Comparison of ENCODE assay signal across 13 cellular contexts in the genomic region with DNA sequence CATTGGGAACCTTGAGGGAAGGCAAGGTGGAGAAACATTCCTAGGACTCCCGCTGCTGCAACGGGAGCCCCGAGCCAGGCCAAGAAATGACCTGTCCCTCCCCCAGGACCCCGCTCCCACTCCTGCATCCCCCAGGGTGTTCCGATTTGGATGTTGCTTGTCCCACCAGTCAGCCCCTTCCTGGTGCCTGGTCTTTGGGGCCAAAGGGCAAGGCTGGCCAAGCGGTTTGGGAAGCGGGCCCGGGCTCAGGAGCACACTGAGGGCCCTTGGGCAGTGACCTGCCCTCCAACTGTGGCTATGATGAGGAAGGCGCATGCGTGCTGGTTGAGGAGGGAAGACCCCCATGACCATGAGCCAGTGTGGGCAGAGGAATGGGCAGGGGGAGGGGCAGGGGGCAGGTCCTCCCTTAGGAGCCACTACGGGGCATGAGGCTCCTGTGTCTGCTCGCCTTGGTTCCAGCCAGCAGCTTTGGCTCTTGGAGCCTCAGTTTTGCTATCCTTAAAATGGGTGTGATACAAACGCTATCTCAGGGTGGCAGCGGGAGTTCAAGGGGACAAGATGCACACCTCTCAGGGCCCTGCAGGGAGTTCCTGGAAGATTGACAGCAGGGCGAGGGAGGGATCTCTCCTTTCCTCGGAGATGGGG. TPM values are rescaled to one million over a fixed set of nuclear protein-coding genes. Genes with fewer than 3 reads are reported as not detected.
DNase-seq lines count a peak whose midpoint lies in the region; ATAC-seq and TF ChIP-seq lines count a peak whose summit lies in the region.
"Had no signal": no experiment of that assay in that cellular context is flagged by ENCODE, and none has a peak within 500 bp of the region (broad histone marks: within the 10 kb centered on the region; RNA-seq: fewer than 3 reads in every experiment).

No MANE protein-coding gene starts in this region.

- H2AFZ ChIP-seq in neural progenitor cell (replicated peaks) = peak overlapping the region; percentile 0

- H3K9ac ChIP-seq in adipocyte (ENCODE audit: low read length) (peak overlapping the region; percentile 81), neural progenitor cell (no peak overlapping the region)

- no peak for DNase-seq in adipocyte (ENCODE audit: low read depth)
- no peak for DNase-seq in heart left ventricle
- DNase-seq in neural progenitor cell (ENCODE audit: low spot score) = no peak
- DNase-seq in tibial artery = no peak
- no peak for DNase-seq in RPMI8226
- no peak for DNase-seq in activated T-helper 1 cell treated with anti-CD3 and anti-CD28 coated beads, Interleukin-12 subunit alpha, Interleukin-12 subunit beta, Interleukin-2, Interleukin-4 antibody, amounts not matched to agents 30 ng/mL and 10 ng/mL and 1 ng/mL, durations not matched to agents 14 hours and 24 hours and 36 hours (ENCODE audit: low spot score)
- DNase-seq: activated CD4-positive, CD25-positive, alpha-beta regulatory T cell; activated T-cell treated with anti-CD3 and anti-CD28 coated beads, Interleukin-2, amount 50 U/mL, for 1 hour; CD4-positive, alpha-beta memory T cell; naive thymus-derived CD4-positive, alpha-beta T cell; NCI-H1436 had no signal

- no peaks in the 10 kb centered on the region for H4K20me1 ChIP-seq in neural progenitor cell (ENCODE audit: low read depth)

- TF ChIP-seq CTCF in heart left ventricle (IDR thresholded peaks at IDR 0.05) (no peak), neural progenitor cell (IDR thresholded peaks at IDR 0.05) (no peak), tibial artery (IDR thresholded peaks at IDR 0.05) (no peak)

- peaks cover 4% of the 10 kb centered on the region for H3K9me3 Mint-ChIP-seq in neural progenitor cell
- H3K9me3 Mint-ChIP-seq in activated T-helper 1 cell treated with anti-CD3 and anti-CD28 coated beads, Interleukin-12 subunit alpha, Interleukin-12 subunit beta, Interleukin-2, Interleukin-4 antibody, amounts not matched to agents 30 ng/mL and 10 ng/mL and 1 ng/mL, durations not matched to agents 14 hours and 24 hours and 36 hours = peaks cover 9% of the 10 kb centered on the region
- H3K9me3 Mint-ChIP-seq: CD4-positive, alpha-beta memory T cell had no signal

- H3K36me3 Mint-ChIP-seq in neural progenitor cell = no peaks in the 10 kb centered on the region
- H3K36me3 Mint-ChIP-seq in activated T-helper 1 cell treated with anti-CD3 and anti-CD28 coated beads, Interleukin-12 subunit alpha, Interleukin-12 subunit beta, Interleukin-2, Interleukin-4 antibody, amounts not matched to agents 30 ng/mL and 10 ng/mL and 1 ng/mL, durations not matched to agents 14 hours and 24 hours and 36 hours (ENCODE audit: low read depth) = peaks cover 2% of the 10 kb centered on the region
- H3K36me3 Mint-ChIP-seq: CD4-positive, alpha-beta memory T cell had no signal

- H3K4me1 ChIP-seq in adipocyte (ENCODE audit: control insufficient read depth, insufficient read depth, low read length) (peaks cover 22% of the 10 kb centered on the region), heart left ventricle (peaks cover 0 to 58% (median 26%) of the 10 kb centered on the region in 12 donors), neural progenitor cell (peaks cover 23% of the 10 kb centered on the region), tibial artery (peaks cover 16 to 78% (median 61%) of the 10 kb centered on the region in 4 donors)

- no peaks in the 10 kb centered on the region for H3K79me2 ChIP-seq in neural progenitor cell (ENCODE audit: low read depth)

- H3K4me2 ChIP-seq in neural progenitor cell = no peak overlapping the region

- H3K36me3 ChIP-seq in adipocyte (ENCODE audit: control insufficient read depth, insufficient read depth, low read length, severe bottlenecking) (no peaks in the 10 kb centered on the region), heart left ventricle (no peaks in the 10 kb centered on the region), neural progenitor cell (no peaks in the 10 kb centered on the region), tibial artery (no peaks in the 10 kb centered on the region)

- peaks cover 3% of the 10 kb centered on the region for H3F3A ChIP-seq in neural progenitor cell (ENCODE audit: low read depth)

- intact Hi-C loops in heart left ventricle (cut with DNase I) = loop anchor here in 4 of 10 donors (2.0 to 5.0 kb wide), 4 partner anchors 27 to 49 kb away; a partner anchor contains a TSS
- intact Hi-C loops in tibial artery (cut with DNase I; ENCODE audit: low total_unique reads) = no loop called here
- intact Hi-C loops in activated T-helper 1 cell treated with anti-CD3 and anti-CD28 coated beads, Interleukin-12 subunit alpha, Interleukin-12 subunit beta, Interleukin-2, Interleukin-4 antibody, amounts not matched to agents 30 ng/mL and 10 ng/mL and 1 ng/mL, durations not matched to agents 14 hours and 24 hours and 36 hours (cut with micrococcal nuclease) = no loop called here

- peaks cover 20% of the 10 kb centered on the region for H3K27me3 Mint-ChIP-seq in neural progenitor cell (ENCODE audit: insufficient read depth, low read depth)
- peaks cover 2% of the 10 kb centered on the region for H3K27me3 Mint-ChIP-seq in activated T-helper 1 cell treated with anti-CD3 and anti-CD28 coated beads, Interleukin-12 subunit alpha, Interleukin-12 subunit beta, Interleukin-2, Interleukin-4 antibody, amounts not matched to agents 30 ng/mL and 10 ng/mL and 1 ng/mL, durations not matched to agents 14 hours and 24 hours and 36 hours (ENCODE audit: insufficient read depth)

- H3K27me3 ChIP-seq in adipocyte (replicated peaks; ENCODE audit: control insufficient read depth, insufficient read depth, low read length) (peaks cover 14% of the 10 kb centered on the region), heart left ventricle (no peaks in the 10 kb centered on the region), neural progenitor cell (no peaks in the 10 kb centered on the region), tibial artery (no peaks in the 10 kb centered on the region)

- ATAC-seq in heart left ventricle (no peak), GM19452 (IDR thresholded peaks at IDR 0.05; ENCODE audit: unreplicated experiment) (no peak), GM18502 (IDR thresholded peaks at IDR 0.05; ENCODE audit: poor library complexity, unreplicated experiment) (no peak)
- ATAC-seq: naive thymus-derived CD4-positive, alpha-beta T cell had no signal

- H3K9me3 ChIP-seq in adipocyte (ENCODE audit: control insufficient read depth, low read length) (peaks cover 17% of the 10 kb centered on the region), heart left ventricle (peaks cover 0 to 19% (median under 1%) of the 10 kb centered on the region in 12 donors), neural progenitor cell (ENCODE audit: low read depth) (no peaks in the 10 kb centered on the region), tibial artery (no peaks in the 10 kb centered on the region)

- H3K27ac Mint-ChIP-seq in neural progenitor cell = peak overlapping the region; percentile 97
- H3K27ac Mint-ChIP-seq in activated T-helper 1 cell treated with anti-CD3 and anti-CD28 coated beads, Interleukin-12 subunit alpha, Interleukin-12 subunit beta, Interleukin-2, Interleukin-4 antibody, amounts not matched to agents 30 ng/mL and 10 ng/mL and 1 ng/mL, durations not matched to agents 14 hours and 24 hours and 36 hours = no peak overlapping the region

- no peak overlapping the region for H3K4me3 Mint-ChIP-seq in neural progenitor cell
- no peak overlapping the region for H3K4me3 Mint-ChIP-seq in activated T-helper 1 cell treated with anti-CD3 and anti-CD28 coated beads, Interleukin-12 subunit alpha, Interleukin-12 subunit beta, Interleukin-2, Interleukin-4 antibody, amounts not matched to agents 30 ng/mL and 10 ng/mL and 1 ng/mL, durations not matched to agents 14 hours and 24 hours and 36 hours
- H3K4me3 Mint-ChIP-seq: CD4-positive, alpha-beta memory T cell; naive thymus-derived CD4-positive, alpha-beta T cell had no signal

- peaks cover 40% of the 10 kb centered on the region for H3K4me1 Mint-ChIP-seq in neural progenitor cell
- no peaks in the 10 kb centered on the region for H3K4me1 Mint-ChIP-seq in activated T-helper 1 cell treated with anti-CD3 and anti-CD28 coated beads, Interleukin-12 subunit alpha, Interleukin-12 subunit beta, Interleukin-2, Interleukin-4 antibody, amounts not matched to agents 30 ng/mL and 10 ng/mL and 1 ng/mL, durations not matched to agents 14 hours and 24 hours and 36 hours (ENCODE audit: low read depth)

- WGBS in heart left ventricle, 4 donors = 75 to 85% (median 82%) methylated on average over 11 to 16 of the region's 16 CpGs

- no peak for TF ChIP-seq POLR2A in heart left ventricle (IDR thresholded peaks at IDR 0.05)

- peak overlapping the region; percentile 66 to 96 (median 88) for H3K27ac ChIP-seq in heart left ventricle
- peak overlapping the region; percentile 70 for H3K27ac ChIP-seq in neural progenitor cell
- H3K27ac ChIP-seq in tibial artery = peak overlapping the region; percentile 88 to 95

- no peak overlapping the region for H3K4me3 ChIP-seq in adipocyte (ENCODE audit: low read length)
- no peak overlapping the region for H3K4me3 ChIP-seq in heart left ventricle
- H3K4me3 ChIP-seq in neural progenitor cell = no peak overlapping the region
- no peak overlapping the region for H3K4me3 ChIP-seq in tibial artery

RNA-seq across cellular contexts. Expression of a gene that starts 50.4 kb away (rescaled TPM):
- total RNA-seq in heart left ventricle (10 to 100 TPM; 45.6 to 97.9 (median 62.3) TPM), neural progenitor cell (ENCODE audit: low replicate concordance) (26.6 and 53.4 TPM in 2 replicates)
- polyA plus RNA-seq in heart left ventricle = 100 to 1,000 TPM in 1 of 2 donors, 10 to 100 TPM in 1; 68.5 to 112 TPM
- total RNA-seq in activated T-helper 1 cell treated with anti-CD3 and anti-CD28 coated beads, Interleukin-12 subunit alpha, Interleukin-12 subunit beta, Interleukin-2, Interleukin-4 antibody, amounts not matched to agents 30 ng/mL and 10 ng/mL and 1 ng/mL, durations not matched to agents 14 hours and 24 hours and 36 hours = 90.4 and 92.5 TPM in 2 replicates
